In genomic region chr1:38464071-38464661, GRCh38 we compare ENCODE assay signal across 25 cellular contexts.
"Had no signal": no experiment of that assay in that cellular context is flagged by ENCODE, and none has a peak within 500 bp of the region (broad histone marks: within the 10 kb centered on the region; RNA-seq: fewer than 3 reads in every experiment).

No MANE protein-coding gene starts in this region.

- DNase-seq: activated CD4-positive, alpha-beta T cell treated with anti-CD3 and anti-CD28 coated beads, Interleukin-2, amount 50 U/mL, for 1 hour; activated CD4-positive, CD25-positive, alpha-beta regulatory T cell treated with anti-CD3 and anti-CD28 coated beads, Interleukin-2, amount 50 U/mL, for 72 hours; activated CD8-positive, alpha-beta T cell treated with anti-CD3 and anti-CD28 coated beads, Interleukin-2, amount 10 ng/mL, durations not matched to agents 7 days and 5 days; activated gamma-delta T cell; anterior cingulate cortex; effector CD4-positive, alpha-beta T cell; foreskin fibroblast; left lung; natural killer cell; pancreas; psoas muscle; stimulated activated CD4-positive, alpha-beta T cell treated with anti-CD3 and anti-CD28 coated beads, Interleukin-12 subunit alpha, Interleukin-12 subunit beta, amount 100 ng/mL, for 4 hours; stimulated activated CD4-positive, alpha-beta T cell treated with anti-CD3 and anti-CD28 coated beads, Interleukin-1b, Interleukin-23, amount 100 ng/mL, for 48 hours; substantia nigra; T-helper 2 cell; thyroid gland had no signal

- ATAC-seq: activated CD8-positive, alpha-beta T cell treated with anti-CD3 and anti-CD28 coated beads, Interleukin-2, amount 10 ng/mL, durations not matched to agents 7 days and 5 days; left lung; natural killer cell; pancreas; psoas muscle had no signal

- H3K9me3 ChIP-seq: left lung, neutrophil, pancreas, psoas muscle, thyroid gland had no signal

- H3K36me3 ChIP-seq: left lung, neutrophil, pancreas, right atrium auricular region, thyroid gland had no signal

- H3K27ac Mint-ChIP-seq: activated CD8-positive, alpha-beta T cell treated with anti-CD3 and anti-CD28 coated beads, Interleukin-2, amount 10 ng/mL, durations not matched to agents 7 days and 5 days; activated naive CD4-positive, alpha-beta T cell treated with anti-CD3 and anti-CD28 coated beads, Interleukin-2, amount 50 U/mL, for 24 hours; activated T-helper 1 cell treated with anti-CD3 and anti-CD28 coated beads, Interleukin-12 subunit alpha, Interleukin-12 subunit beta, Interleukin-2, Interleukin-4 antibody, amounts not matched to agents 30 ng/mL and 10 ng/mL and 1 ng/mL, durations not matched to agents 14 hours and 24 hours and 36 hours; dendritic cell treated with granulocyte-macrophage colony-stimulating factor and Interleukin-4, amounts not matched to agents 40 ng/mL and 50 ng/mL, for 4 days; natural killer cell; stimulated activated naive CD8-positive, alpha-beta T cell treated with anti-CD3 and anti-CD28 coated beads, Interleukin-15, Interleukin-2, amounts not matched to agents 100 ng/mL and 50 ng/mL, for 24 hours had no signal

- H3K4me1 ChIP-seq: left lung, pancreas, psoas muscle, right atrium auricular region, thyroid gland had no signal

- H3K9me3 Mint-ChIP-seq: activated naive CD4-positive, alpha-beta T cell treated with anti-CD3 and anti-CD28 coated beads, Interleukin-2, amount 50 U/mL, for 24 hours; activated T-helper 1 cell treated with anti-CD3 and anti-CD28 coated beads, Interleukin-12 subunit alpha, Interleukin-12 subunit beta, Interleukin-2, Interleukin-4 antibody, amounts not matched to agents 30 ng/mL and 10 ng/mL and 1 ng/mL, durations not matched to agents 14 hours and 24 hours and 36 hours; dendritic cell treated with granulocyte-macrophage colony-stimulating factor and Interleukin-4, amounts not matched to agents 40 ng/mL and 50 ng/mL, for 4 days; natural killer cell; stimulated activated naive CD8-positive, alpha-beta T cell treated with anti-CD3 and anti-CD28 coated beads, Interleukin-15, Interleukin-2, amounts not matched to agents 100 ng/mL and 50 ng/mL, for 24 hours had no signal

- H3K27me3 ChIP-seq: left lung, neutrophil, pancreas, right atrium auricular region, thyroid gland had no signal

- H3K36me3 Mint-ChIP-seq: activated naive CD4-positive, alpha-beta T cell treated with anti-CD3 and anti-CD28 coated beads, Interleukin-2, amount 50 U/mL, for 24 hours; brain; natural killer cell had no signal

- H3K4me1 Mint-ChIP-seq: activated naive CD4-positive, alpha-beta T cell treated with anti-CD3 and anti-CD28 coated beads, Interleukin-2, amount 50 U/mL, for 24 hours; natural killer cell had no signal

- H3K4me3 ChIP-seq: left lung, lung, pancreas, psoas muscle, right atrium auricular region, thyroid gland had no signal

- H3K4me3 Mint-ChIP-seq: activated CD8-positive, alpha-beta T cell treated with anti-CD3 and anti-CD28 coated beads, Interleukin-2, amount 10 ng/mL, durations not matched to agents 7 days and 5 days; activated naive CD4-positive, alpha-beta T cell treated with anti-CD3 and anti-CD28 coated beads, Interleukin-2, amount 50 U/mL, for 24 hours; activated T-helper 1 cell treated with anti-CD3 and anti-CD28 coated beads, Interleukin-12 subunit alpha, Interleukin-12 subunit beta, Interleukin-2, Interleukin-4 antibody, amounts not matched to agents 30 ng/mL and 10 ng/mL and 1 ng/mL, durations not matched to agents 14 hours and 24 hours and 36 hours; brain; dendritic cell treated with granulocyte-macrophage colony-stimulating factor and Interleukin-4, amounts not matched to agents 40 ng/mL and 50 ng/mL, for 4 days; natural killer cell; stimulated activated naive CD8-positive, alpha-beta T cell treated with anti-CD3 and anti-CD28 coated beads, Interleukin-15, Interleukin-2, amounts not matched to agents 100 ng/mL and 50 ng/mL, for 24 hours had no signal

- H3K27ac ChIP-seq: left lung, neutrophil, pancreas, psoas muscle, right atrium auricular region, thyroid gland, VCaP had no signal
